In genomic region chr1:232620356-232620841, GRCh38 we compare ENCODE assay signal across 8 cellular contexts. TPM values are rescaled to one million over a fixed set of nuclear protein-coding genes. Genes with fewer than 3 reads are reported as not detected.
DNase-seq lines count a peak whose midpoint lies in the region; ATAC-seq, FAIRE-seq and TF ChIP-seq lines count a peak whose summit lies in the region.

No MANE protein-coding gene starts in this region.

- intact Hi-C loops in thyroid gland (cut with DNase I) = loop anchor here (10.0 kb wide), 1 partner anchor 756 kb away; no protein-coding TSS in a partner anchor
- intact Hi-C loops in activated CD4-positive, alpha-beta T cell treated with anti-CD3 and anti-CD28 coated beads, Interleukin-2, amount 10 ng/mL, durations not matched to agents 24 days and 14 days (cut with micrococcal nuclease) = loop anchor here (10.0 kb wide), 1 partner anchor 166 kb away; no protein-coding TSS in a partner anchor

- H3K36me3 ChIP-seq in bronchial epithelial cell (ENCODE audit: control insufficient read depth, insufficient read depth, low read length) (no peaks in the 10 kb centered on the region), thyroid gland (no peaks in the 10 kb centered on the region)

- H3K27ac Mint-ChIP-seq in activated CD4-positive, alpha-beta T cell treated with anti-CD3 and anti-CD28 coated beads, Interleukin-2, amount 10 ng/mL, durations not matched to agents 24 days and 14 days = no peak overlapping the region

- no peaks in the 10 kb centered on the region for H3K9me3 Mint-ChIP-seq in activated CD4-positive, alpha-beta T cell treated with anti-CD3 and anti-CD28 coated beads, Interleukin-2, amount 10 ng/mL, durations not matched to agents 24 days and 14 days

- TF ChIP-seq CTCF in bronchial epithelial cell (IDR thresholded peaks at IDR 0.05; ENCODE audit: insufficient read depth, low read length, severe bottlenecking) = no peak
- TF ChIP-seq CTCF in thyroid gland (IDR thresholded peaks at IDR 0.05) = no peak

- H3K27me3 Mint-ChIP-seq in activated CD4-positive, alpha-beta T cell treated with anti-CD3 and anti-CD28 coated beads, Interleukin-2, amount 10 ng/mL, durations not matched to agents 24 days and 14 days = peaks cover 4% of the 10 kb centered on the region

- peak in 1 of 2 donors; percentile 37 for TF ChIP-seq POLR2A in thyroid gland (IDR thresholded peaks at IDR 0.05)

- no peaks in the 10 kb centered on the region for H3K4me1 Mint-ChIP-seq in activated CD4-positive, alpha-beta T cell treated with anti-CD3 and anti-CD28 coated beads, Interleukin-2, amount 10 ng/mL, durations not matched to agents 24 days and 14 days

- H3K4me3 ChIP-seq in bronchial epithelial cell (ENCODE audit: low read depth, low read length) (no peak overlapping the region), thyroid gland (replicated peaks in 1 of 3) (no peak overlapping the region)

- H3K4me3 Mint-ChIP-seq in activated CD4-positive, alpha-beta T cell treated with anti-CD3 and anti-CD28 coated beads, Interleukin-2, amount 10 ng/mL, durations not matched to agents 24 days and 14 days = no peak overlapping the region

- H3K27me3 ChIP-seq in bronchial epithelial cell (ENCODE audit: control insufficient read depth, insufficient read depth, low read length) (no peaks in the 10 kb centered on the region), layer of hippocampus (ENCODE audit: control insufficient read depth, insufficient read depth, low read length) (no peaks in the 10 kb centered on the region), thyroid gland (no peaks in the 10 kb centered on the region)

- WGBS in thyroid gland, 2 donors = 13 to 18% methylated on average over 6 of the region's 6 CpGs

- peaks cover 15 to 25% of the 10 kb centered on the region in 2 donors for H3K4me1 ChIP-seq in thyroid gland

- H3K36me3 Mint-ChIP-seq in activated CD4-positive, alpha-beta T cell treated with anti-CD3 and anti-CD28 coated beads, Interleukin-2, amount 10 ng/mL, durations not matched to agents 24 days and 14 days (ENCODE audit: low read depth) = no peaks in the 10 kb centered on the region

- no peaks in the 10 kb centered on the region for H3K9me3 ChIP-seq in thyroid gland

- H3K27ac ChIP-seq in layer of hippocampus (ENCODE audit: low read depth, low read length) = peak overlapping the region; percentile 13
- peak overlapping the region; percentile 53 to 86 (median 67) for H3K27ac ChIP-seq in thyroid gland

- DNase-seq in ELF-1 (ENCODE audit: low read depth, low spot score) (peak; percentile 73), NCI-H2227 (lab: John Stamatoyannopoulos, UW; ENCODE audit: unreplicated experiment) (peak; percentile 96), bronchial epithelial cell (ENCODE audit: low read depth) (peak; percentile 69), thyroid gland (peak; percentile 55 to 58)
- no peak for DNase-seq in activated CD4-positive, alpha-beta T cell treated with anti-CD3 and anti-CD28 coated beads, Interleukin-2, amount 10 ng/mL, durations not matched to agents 24 days and 14 days

- no peak for FAIRE-seq in bronchial epithelial cell (lab: Jason Lieb, UNC)

- no peak for ATAC-seq in GM21737 (IDR thresholded peaks at IDR 0.05; ENCODE audit: unreplicated experiment)
- no peak for ATAC-seq in GM18868 (IDR thresholded peaks at IDR 0.05; ENCODE audit: unreplicated experiment)

RNA-seq across cellular contexts. Expression of gene SIPA1L2, which starts 9.5 kb away (rescaled TPM):
- total RNA-seq in bronchial epithelial cell = 16.6 and 35.7 TPM in 2 replicates
- total RNA-seq in thyroid gland = 10 to 100 TPM; 15.6 to 44.9 (median 31.3) TPM
- total RNA-seq in activated CD4-positive, alpha-beta T cell treated with anti-CD3 and anti-CD28 coated beads, Interleukin-2, amount 10 ng/mL, durations not matched to agents 24 days and 14 days = 3.1 and 4.1 TPM in 2 replicates
